ENCODE assay signal across 1 cellular context in the genomic region with DNA sequence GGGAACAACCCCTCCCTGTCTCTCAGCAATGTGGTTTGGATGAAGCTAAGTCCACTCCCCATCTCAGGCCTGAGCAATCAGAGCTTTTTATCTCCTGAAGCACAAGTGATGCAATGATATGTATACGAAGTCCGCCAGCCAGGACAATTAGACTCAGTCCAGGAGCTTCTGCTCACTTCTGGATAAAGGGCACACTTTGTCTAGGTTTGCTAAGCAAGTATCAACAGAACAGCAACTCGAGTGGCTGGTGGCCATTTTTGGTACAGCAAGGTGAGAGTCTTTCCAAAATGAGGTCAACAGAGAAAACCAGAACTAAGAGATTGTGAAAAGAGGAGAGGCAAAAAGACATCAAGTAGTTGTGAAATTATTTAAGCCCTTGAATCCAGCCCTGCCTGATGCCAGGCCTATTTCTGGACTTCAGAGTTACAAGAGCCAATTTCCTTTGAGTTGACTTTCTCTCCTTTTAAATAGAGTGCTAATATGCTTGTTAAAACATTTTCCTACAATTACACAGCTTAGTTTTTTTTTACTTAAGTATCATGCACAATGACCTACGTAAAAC.
A peak's percentile ranks its signal among the peaks of the same experiment; 100 is the strongest.
TF ChIP-seq lines count a peak whose summit lies in the region.

No MANE protein-coding gene starts in this region.

TF ChIP-seq in HepG2, 621 proteins besides CTCF, POLR2A, EP300 and RAD21:
- TF ChIP-seq ATF4 (CRISPR knock-in tag; IDR thresholded peaks at IDR 0.05), result 0 out of 4 replicates have a peak, but pooled peaks of 1 of the 2 experiments have one; percentile 11
- TF ChIP-seq ZNF607 (CRISPR knock-in tag; IDR thresholded peaks at IDR 0.05; ENCODE audit: borderline replicate concordance), result no peak
- TF ChIP-seq ZFP36 (IDR thresholded peaks at IDR 0.05; ENCODE audit: borderline replicate concordance, low read depth, low read length, partially characterized antibody), result no peak
- TF ChIP-seq ZNF205 (CRISPR knock-in tag; IDR thresholded peaks at IDR 0.05), result no peak
- TF ChIP-seq CEBPB (IDR thresholded peaks at IDR 0.05; ENCODE audit: borderline replicate concordance, low read depth, low read length), result peak; percentile 41; the same call in 1 of the 2 replicates
- no peak for TF ChIP-seq KLF13 (CRISPR knock-in tag; IDR thresholded peaks at IDR 0.05)
- TF ChIP-seq LBX2 (CRISPR knock-in tag; IDR thresholded peaks at IDR 0.05; ENCODE audit: borderline replicate concordance), result no peak
- TF ChIP-seq, protein P1, sequence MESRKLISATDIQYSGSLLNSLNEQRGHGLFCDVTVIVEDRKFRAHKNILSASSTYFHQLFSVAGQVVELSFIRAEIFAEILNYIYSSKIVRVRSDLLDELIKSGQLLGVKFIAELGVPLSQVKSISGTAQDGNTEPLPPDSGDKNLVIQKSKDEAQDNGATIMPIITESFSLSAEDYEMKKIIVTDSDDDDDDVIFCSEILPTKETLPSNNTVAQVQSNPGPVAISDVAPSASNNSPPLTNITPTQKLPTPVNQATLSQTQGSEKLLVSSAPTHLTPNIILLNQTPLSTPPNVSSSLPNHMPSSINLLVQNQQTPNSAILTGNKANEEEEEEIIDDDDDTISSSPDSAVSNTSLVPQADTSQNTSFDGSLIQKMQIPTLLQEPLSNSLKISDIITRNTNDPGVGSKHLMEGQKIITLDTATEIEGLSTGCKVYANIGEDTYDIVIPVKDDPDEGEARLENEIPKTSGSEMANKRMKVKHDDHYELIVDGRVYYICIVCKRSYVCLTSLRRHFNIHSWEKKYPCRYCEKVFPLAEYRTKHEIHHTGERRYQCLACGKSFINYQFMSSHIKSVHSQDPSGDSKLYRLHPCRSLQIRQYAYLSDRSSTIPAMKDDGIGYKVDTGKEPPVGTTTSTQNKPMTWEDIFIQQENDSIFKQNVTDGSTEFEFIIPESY (CRISPR knock-in tag; IDR thresholded peaks at IDR 0.05), result peak; percentile 43; the same call in 1 of the 2 replicates
- no peak for TF ChIP-seq CREB1 (IDR thresholded peaks at IDR 0.05)
- TF ChIP-seq CREB1 (CRISPR knock-in tag; IDR thresholded peaks at IDR 0.05), result 0 out of 2 replicates have a peak, but pooled peaks have one; percentile 18
- TF ChIP-seq YY1 (IDR thresholded peaks at IDR 0.05; ENCODE audit: insufficient read depth, insufficient replicate concordance, low read depth, low read length), result peak; percentile 20
- TF ChIP-seq ZNF3 (CRISPR knock-in tag; IDR thresholded peaks at IDR 0.05), result no peak
- no peak for TF ChIP-seq SMAD1 (CRISPR knock-in tag; IDR thresholded peaks at IDR 0.05; ENCODE audit: borderline replicate concordance, low read depth)
